In genomic region chr7:144367250-144367649, GRCh38 we compare ENCODE assay signal across 15 cellular contexts. TPM values are rescaled to one million over a fixed set of nuclear protein-coding genes. Genes with fewer than 3 reads are reported as not detected.
"Had no signal": no experiment of that assay in that cellular context is flagged by ENCODE, and none has a peak within 500 bp of the region (broad histone marks: within the 10 kb centered on the region; RNA-seq: fewer than 3 reads in every experiment).

No MANE protein-coding gene starts in this region.

RNA-seq across cellular contexts. Expression of gene NOBOX, which starts 36.2 kb away (rescaled TPM):
- total RNA-seq: stomach, subcutaneous adipose tissue, suprapubic skin, temporal lobe, thoracic aorta, thyroid gland, tibial nerve, transverse colon, upper lobe of left lung, upper lobe of right lung, ureter, urinary bladder, uterus, vagina had no signal
- polyA plus RNA-seq: stomach, thymus, urinary bladder had no signal

RNA-seq across cellular contexts. Expression of gene OR2A1, which starts 55.0 kb away (rescaled TPM):
- total RNA-seq: suprapubic skin, transverse colon, upper lobe of right lung, ureter had no signal
